Comparison of ENCODE assay signal across 7 cellular contexts in the genomic region with DNA sequence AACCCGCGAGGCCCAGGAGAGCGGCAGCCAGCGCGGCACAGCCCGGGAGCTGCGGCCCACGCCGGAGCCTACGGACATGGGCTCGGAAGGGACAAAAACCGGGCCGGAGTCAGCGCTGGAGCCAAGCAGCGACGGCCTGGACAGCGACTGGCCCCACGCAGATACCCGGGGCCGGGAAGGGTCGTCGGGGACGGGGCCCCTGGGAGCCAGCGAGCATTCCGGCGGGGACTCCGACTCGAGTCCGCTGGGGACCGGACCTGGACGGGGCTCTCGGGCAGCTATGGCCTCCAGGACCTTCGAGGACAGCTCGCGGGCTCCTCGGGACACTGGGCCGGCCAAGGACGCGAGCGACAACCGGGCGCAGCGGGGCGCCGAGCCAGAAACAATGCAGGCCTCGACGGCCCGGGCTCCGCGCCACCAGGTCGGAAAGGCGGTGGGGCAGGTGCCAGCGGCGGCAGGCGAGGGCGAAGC. TPM values are rescaled to one million over a fixed set of nuclear protein-coding genes. Genes with fewer than 3 reads are reported as not detected.
DNase-seq lines count a peak whose midpoint lies in the region; ATAC-seq, FAIRE-seq and TF ChIP-seq lines count a peak whose summit lies in the region.

No MANE protein-coding gene starts in this region.

- H3K36me3 ChIP-seq in K562 (ENCODE audit: control insufficient read depth, insufficient read depth, low read length) (no peaks in the 10 kb centered on the region), right lobe of liver (no peaks in the 10 kb centered on the region), testis (ENCODE audit: low read depth, missing control alignments) (no peaks in the 10 kb centered on the region)

- CTCF ChIA-PET in K562 (lab: Yijun Ruan, JAX; ENCODE audit: low intra/inter-chr PET ratio) = interaction anchor here (1.0 to 1.2 kb wide), 2 partner anchors 159 to 162 kb away, joined by 3 to 4 read pairs; no protein-coding TSS in a partner anchor

- in situ Hi-C loops in K562 (cut with MboI) = no loop called here

- H3K4me3 ChIP-seq in K562 (peak overlapping the region; percentile 53), right lobe of liver (peak overlapping the region; percentile 62 to 67 (median 64)), testis (peak overlapping the region; percentile 68 to 77)

- intact Hi-C loops in K562 (cut with micrococcal nuclease) (loop anchor here (5.0 to 10.0 kb wide), 2 partner anchors 71 to 164 kb away; a partner anchor contains a TSS), right lobe of liver (cut with DNase I) (loop anchor here in 1 of 2 donors (5.0 kb wide), 1 partner anchor 71 kb away; a partner anchor contains a TSS), testis (cut with DNase I; ENCODE audit: low total_unique reads) (no loop called here)

- ATAC-seq in GM19351 (IDR thresholded peaks at IDR 0.05; ENCODE audit: unreplicated experiment) = peak; percentile 14
- peak; percentile 32 for ATAC-seq in HG03432 (IDR thresholded peaks at IDR 0.05; ENCODE audit: unreplicated experiment)
- no peak for ATAC-seq in K562
- peak; percentile 27 to 62 (median 56) for ATAC-seq in right lobe of liver
- no peak for ATAC-seq in GM19467 (IDR thresholded peaks at IDR 0.05; ENCODE audit: unreplicated experiment)

- peaks cover 6 to 36% of the 10 kb centered on the region in 2 experiments; a peak in 3 of 5 replicates for H3K4me1 ChIP-seq in K562 (replicated peaks in 1 of 2; ENCODE audit: control insufficient read depth in 2 of 2, insufficient read depth in 2 of 2, low read length in 2 of 2)
- H3K4me1 ChIP-seq in right lobe of liver = peaks cover 0 to 5% (median 0%) of the 10 kb centered on the region in 4 donors
- peaks cover 14% of the 10 kb centered on the region for H3K4me1 ChIP-seq in testis

- H2AFZ ChIP-seq in K562 (ENCODE audit: low read depth, low read length) = peak overlapping the region; percentile 85

- no peak for TF ChIP-seq EP300 in K562 (IDR thresholded peaks at IDR 0.05; ENCODE audit: low read length)

- TF ChIP-seq CTCF in K562 (IDR thresholded peaks at IDR 0.05 in 2 of 3, conservative IDR thresholded peaks at IDR 0.05 in 1 of 3; ENCODE audit: insufficient read depth in 2 of 3, low read depth in 1 of 3, low read length in 3 of 3) (no peak), right lobe of liver (IDR thresholded peaks at IDR 0.05) (no peak), testis (IDR thresholded peaks at IDR 0.05) (no peak)

- no peaks in the 10 kb centered on the region for H3K9me3 ChIP-seq in K562 (replicated peaks; ENCODE audit: control insufficient read depth, insufficient read depth, low read depth, low read length)
- H3K9me3 ChIP-seq in right lobe of liver = no peaks in the 10 kb centered on the region
- no peaks in the 10 kb centered on the region for H3K9me3 ChIP-seq in testis

- BruUV-seq in K562 (replicated peaks; lab: Mats Ljungman, UMichigan) = no TSS peak

- H3K27me3 ChIP-seq in K562 (ENCODE audit: control insufficient read depth in 2 of 2, insufficient read depth in 2 of 2, low read length in 2 of 2) (peaks cover 0 to 4% of the 10 kb centered on the region in 2 experiments; a peak in 1 of 5 replicates), right lobe of liver (no peaks in the 10 kb centered on the region), testis (no peaks in the 10 kb centered on the region)

- DNase-seq in K562 (ENCODE audit: extremely low read depth in 1 of 4, low spot score in 3 of 4) = no peak
- DNase-seq in right lobe of liver = peak; percentile 76 to 85 (median 82)
- peak; percentile 49 for DNase-seq in testis
- no peak for DNase-seq in mesenteric fat pad (ENCODE audit: low spot score)

- H3K79me2 ChIP-seq in K562 (ENCODE audit: control insufficient read depth, insufficient read depth, low read length) = no peaks in the 10 kb centered on the region

- no peaks in the 10 kb centered on the region for H4K20me1 ChIP-seq in K562 (replicated peaks; ENCODE audit: control insufficient read depth, insufficient read depth, low read length)

- H3K27ac ChIP-seq in K562 (ENCODE audit: extremely low read depth, low read depth, low read length) (peak overlapping the region; percentile 49; the same call in 1 of the 3 replicates), right lobe of liver (peak overlapping the region; percentile 82 to 91 (median 87)), testis (peak overlapping the region; percentile 76 to 94)

- no peaks in the 10 kb centered on the region for H3K9me1 ChIP-seq in K562 (ENCODE audit: control insufficient read depth, insufficient read depth, low read length)

- TF ChIP-seq RAD21 in K562 (CRISPR knock-in tag; conservative IDR thresholded peaks at IDR 0.05 in 1 of 2, IDR thresholded peaks at IDR 0.05 in 1 of 2) = no peak

- H3K9ac ChIP-seq in K562 (ENCODE audit: insufficient read depth in 1 of 2, low read depth in 2 of 2, low read length in 2 of 2) = peak overlapping the region; percentile 53 to 89; a peak in 3 of 4 replicates

- peak overlapping the region; percentile 18; the same call in 1 of the 2 replicates for H3K4me2 ChIP-seq in K562 (ENCODE audit: insufficient read depth, low read length)

- POLR2A ChIA-PET in K562 (lab: Yijun Ruan, JAX) = interaction anchor here (0.5 to 0.6 kb wide), 2 partner anchors 78 to 505 kb away, joined by 3 to 4 read pairs; no protein-coding TSS in a partner anchor

- no peak for FAIRE-seq in K562 (lab: Jason Lieb, UNC)

- 63% methylated on average over 36 of the region's 56 CpGs for WGBS in K562 (ENCODE audit: insufficient coverage, low coverage, missing lambda C conversion rate)
- no CpG with 5 or more reads among the region's 56 CpGs for WGBS in right lobe of liver (ENCODE audit: insufficient coverage, low coverage, low lambda C conversion rate, missing lambda C conversion rate)
- 0% methylated on average over 30 of the region's 56 CpGs; no CpG with 5 or more reads in 1 of the 2 donors for WGBS in testis, 2 donors

- no peak for TF ChIP-seq POLR2A in K562 (conservative IDR thresholded peaks at IDR 0.05)
- TF ChIP-seq POLR2A in right lobe of liver (IDR thresholded peaks at IDR 0.05) = no peak
- no peak for TF ChIP-seq POLR2A in testis (IDR thresholded peaks at IDR 0.05)

TF ChIP-seq in K562, 482 proteins besides CTCF, POLR2A, EP300 and RAD21 (continues in another document):
- 0 out of 2 replicates have a peak, but pooled peaks have one; percentile 5 for TF ChIP-seq NFIC (IDR thresholded peaks at IDR 0.05)
- TF ChIP-seq RBFOX2 (IDR thresholded peaks at IDR 0.05; ENCODE audit: low read depth, low read length) = peak; percentile 0; the same call in 1 of the 2 replicates

RNA-seq across cellular contexts. Expression of a gene that starts 1.0 kb away (rescaled TPM):
- 8.9 and 39.4 TPM in 2 replicates for total RNA-seq in K562 (2011; cell fraction: chromatin; rRNA removed; ENCODE audit: low replicate concordance)
- 22.5 and 24.7 TPM in 2 replicates for total RNA-seq in K562 (2011; cell fraction: nucleolus; rRNA removed)
- total RNA-seq in K562 (2011; cell fraction: nucleoplasm; rRNA removed) = 11.1 and 14.7 TPM in 2 replicates
- total RNA-seq in K562 (2014; rRNA removed) (0.05 and 0.24 TPM in 2 replicates), K562 (2014; rRNA removed; fragmentation: Illumina TruSeq; extraction: Trizol) (1.2 TPM in 1 of 2 replicates, not detected in the other), K562 (2015; rRNA removed; fragmentation: Illumina TruSeq; extraction: Trizol) (0.83 TPM in 2 replicates), K562 (2021) (1.5 and 3.1 TPM in 2 replicates), right lobe of liver (100 to 1,000 TPM in 1 of 6 experiments, 10 to 100 TPM in 5; 26.4 to 104 (median 52.9) TPM), testis (100 to 1,000 TPM; 139 to 142 TPM), mesenteric fat pad (110 TPM)
- polyA plus RNA-seq in K562 (2011; rRNA removed) (0.82 and 1.2 TPM in 2 replicates), K562 (2014; fragmentation: Illumina TruSeq; extraction: Trizol) (0.12 and 0.76 TPM in 2 replicates), K562 (2014; fragmentation: Nextera tagmentation; extraction: Ambion mirVana) (not detected), K562 (2014; rRNA removed) (0.98 and 1.5 TPM in 2 replicates), testis (ENCODE audit: insufficient read depth, low read depth, low replicate concordance) (70.4 TPM)
- 0.39 and 0.49 TPM in 2 replicates for polyA plus RNA-seq in K562 (2011; cell fraction: cytosol; rRNA removed)
- 15.0 and 17.9 TPM in 2 replicates for polyA plus RNA-seq in K562 (2011; cell fraction: nucleus; rRNA removed)
- 1.2 and 10.8 TPM in 2 replicates for polyA plus RNA-seq in K562 (2012)
- polyA minus RNA-seq in K562 (2011; rRNA and poly(A)+ RNA removed) = 0.70 and 1.0 TPM in 2 replicates
- not detected in 2 replicates for polyA minus RNA-seq in K562 (2011; cell fraction: cytosol; rRNA and poly(A)+ RNA removed)
- polyA minus RNA-seq in K562 (2011; cell fraction: nucleus; rRNA and poly(A)+ RNA removed) = 7.7 and 8.5 TPM in 2 replicates

RNA-seq across cellular contexts. Expression of a gene that starts 44.7 kb away (rescaled TPM):
- total RNA-seq in K562 (2011; cell fraction: chromatin; rRNA removed; ENCODE audit: low replicate concordance) = 0.16 TPM in 1 of 2 replicates, not detected in the other
- total RNA-seq in K562 (2011; cell fraction: nucleolus; rRNA removed) = 0.13 TPM in 1 of 2 replicates, not detected in the other
- not detected in 2 replicates for total RNA-seq in K562 (2011; cell fraction: nucleoplasm; rRNA removed)
- not detected in 2 replicates for total RNA-seq in K562 (2014; rRNA removed)
- not detected in 2 replicates for total RNA-seq in K562 (2014; rRNA removed; fragmentation: Illumina TruSeq; extraction: Trizol)
- total RNA-seq in K562 (2015; rRNA removed; fragmentation: Illumina TruSeq; extraction: Trizol) = not detected in 2 replicates
- total RNA-seq in K562 (2021) = not detected in 2 replicates
- not detected in 2 replicates for polyA plus RNA-seq in K562 (2011; rRNA removed)
- 0.04 TPM in 1 of 2 replicates, not detected in the other for polyA plus RNA-seq in K562 (2011; cell fraction: cytosol; rRNA removed)
- polyA plus RNA-seq in K562 (2011; cell fraction: nucleus; rRNA removed) = not detected in 2 replicates
- polyA plus RNA-seq in K562 (2012) = 0.14 and 0.17 TPM in 2 replicates
- polyA plus RNA-seq in K562 (2014; fragmentation: Illumina TruSeq; extraction: Trizol) = not detected in 2 replicates
- not detected for polyA plus RNA-seq in K562 (2014; fragmentation: Nextera tagmentation; extraction: Ambion mirVana)
- 0.08 TPM in 1 of 2 replicates, not detected in the other for polyA plus RNA-seq in K562 (2014; rRNA removed)
- not detected in 2 replicates for polyA minus RNA-seq in K562 (2011; rRNA and poly(A)+ RNA removed)
- not detected in 2 replicates for polyA minus RNA-seq in K562 (2011; cell fraction: cytosol; rRNA and poly(A)+ RNA removed)
- polyA minus RNA-seq in K562 (2011; cell fraction: nucleus; rRNA and poly(A)+ RNA removed) = not detected in 2 replicates
- total RNA-seq in right lobe of liver = under 1 TPM in 5 of 6 experiments, not detected in 1; 0.06 to 0.78 (median 0.29) TPM
- 1 to 10 TPM; 2.0 TPM for total RNA-seq in testis
- polyA plus RNA-seq in testis (ENCODE audit: insufficient read depth, low read depth, low replicate concordance) = 1.9 TPM
- 0.42 TPM for total RNA-seq in mesenteric fat pad

Comparison
In these comparisons a context has a peak if more than half of its experiments do, and no peak if none do; other contexts are left out.
1. ATAC-seq: peak in GM19351 (single experiment), HG03432 (single experiment) and right lobe of liver (4 of 4); none in K562 (single experiment) and GM19467 (single experiment).
2. DNase-seq: peak in right lobe of liver (3 of 3) and testis (single experiment); none in K562 (0 of 4) and mesenteric fat pad (single experiment).
3. Peak in every context shown above with its lines, with median percentiles within 50 percentile points of each other: H3K27ac ChIP-seq and H3K4me3 ChIP-seq.